9 cellular contexts compared by ENCODE assay signal in the genomic region with DNA sequence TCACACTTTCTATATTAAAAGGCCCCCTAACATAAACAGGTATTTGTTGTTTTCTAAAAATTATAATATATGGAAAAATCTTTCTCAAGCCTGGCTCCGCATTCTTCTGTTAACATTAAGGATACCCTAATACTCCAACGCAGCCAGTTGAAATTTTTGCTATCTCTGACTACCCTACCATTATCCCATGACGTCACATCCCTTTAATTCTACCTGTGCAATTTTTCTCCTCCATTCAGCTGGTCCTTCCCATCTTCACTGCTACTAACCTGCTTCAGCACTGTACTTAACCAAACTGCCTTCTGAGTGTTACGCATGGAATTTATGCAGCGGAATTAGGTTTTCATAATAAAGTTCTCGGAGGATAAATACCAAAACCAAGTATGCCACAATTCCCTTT. TPM values are rescaled to one million over a fixed set of nuclear protein-coding genes. Genes with fewer than 3 reads are reported as not detected.
DNase-seq lines count a peak whose midpoint lies in the region; TF ChIP-seq lines count a peak whose summit lies in the region.
"Had no signal": no experiment of that assay in that cellular context is flagged by ENCODE, and none has a peak within 500 bp of the region (broad histone marks: within the 10 kb centered on the region; RNA-seq: fewer than 3 reads in every experiment).

No MANE protein-coding gene starts in this region.

- H3K79me2 ChIP-seq in Karpas-422 (ENCODE audit: low read length) (peaks cover 42% of the 10 kb centered on the region), neural cell (replicated peaks; ENCODE audit: insufficient read depth, low read length) (peaks cover 17% of the 10 kb centered on the region)

- H3K4me3 ChIP-seq in BLaER1 (peak overlapping the region; percentile 94), Karpas-422 (ENCODE audit: low read length) (peak overlapping the region; percentile 74), coronary artery (peak overlapping the region; percentile 80), neural cell (ENCODE audit: low read length) (peak overlapping the region; percentile 76)

- H3K27me3 ChIP-seq in BLaER1 (no peaks in the 10 kb centered on the region), Karpas-422 (ENCODE audit: low read length) (no peaks in the 10 kb centered on the region), neural cell (ENCODE audit: insufficient read depth, low read depth, low read length) (no peaks in the 10 kb centered on the region)

- H3K36me3 ChIP-seq in BLaER1 (peaks cover 18% of the 10 kb centered on the region), Karpas-422 (ENCODE audit: insufficient read depth, low read length) (peaks cover 12% of the 10 kb centered on the region), neural cell (ENCODE audit: insufficient read depth, low read length) (no peaks in the 10 kb centered on the region)

- H3K9ac ChIP-seq in BLaER1 = peak overlapping the region; percentile 96
- H3K9ac ChIP-seq in Karpas-422 (ENCODE audit: low read length) = peak overlapping the region; percentile 88
- H3K9ac ChIP-seq in neural cell (ENCODE audit: low read length) = peak overlapping the region; percentile 81

- no peaks in the 10 kb centered on the region; the same call in 1 of the 2 replicates for H4K20me1 ChIP-seq in BLaER1
- no peaks in the 10 kb centered on the region for H4K20me1 ChIP-seq in Karpas-422 (ENCODE audit: insufficient read depth, low read depth, low read length)
- H4K20me1 ChIP-seq in neural cell (ENCODE audit: insufficient read depth) = no peaks in the 10 kb centered on the region

- no peak for TF ChIP-seq EP300 in neural cell (conservative IDR thresholded peaks at IDR 0.05; ENCODE audit: poor library complexity, severe bottlenecking)

- H3K27ac ChIP-seq in BLaER1 (no peak overlapping the region), Karpas-422 (ENCODE audit: low read length) (peak overlapping the region; percentile 82), coronary artery (peak overlapping the region in 1 of 2 donors; percentile 85), neural cell (ENCODE audit: low read length) (peak overlapping the region; percentile 88)

- no peaks in the 10 kb centered on the region for H3F3A ChIP-seq in neural cell (ENCODE audit: insufficient read depth, low read length, poor library complexity, severe bottlenecking)

- H2AFZ ChIP-seq in Karpas-422 (ENCODE audit: low read length) = no peak overlapping the region
- H2AFZ ChIP-seq in neural cell (ENCODE audit: low read depth, low read length) = peak overlapping the region; percentile 84

- peak overlapping the region; percentile 97 for H3K4me2 ChIP-seq in BLaER1
- peak overlapping the region; percentile 93 for H3K4me2 ChIP-seq in Karpas-422 (ENCODE audit: low read depth, low read length, poor library complexity, severe bottlenecking)
- H3K4me2 ChIP-seq in neural cell (ENCODE audit: low read length) = peak overlapping the region; percentile 62

- H3K9me2 ChIP-seq in Karpas-422 (replicated peaks; ENCODE audit: insufficient read depth, low read length) (no peaks in the 10 kb centered on the region), neural cell (ENCODE audit: insufficient read depth, low read length) (no peaks in the 10 kb centered on the region)

- H3K9me3 ChIP-seq in BLaER1 (no peaks in the 10 kb centered on the region), Karpas-422 (ENCODE audit: low read length) (no peaks in the 10 kb centered on the region), neural cell (ENCODE audit: low read length) (no peaks in the 10 kb centered on the region)

- H3K4me1 ChIP-seq in BLaER1 (peaks cover 17% of the 10 kb centered on the region), Karpas-422 (ENCODE audit: low read length) (peaks cover 44% of the 10 kb centered on the region)

- DNase-seq in Karpas-422 (no peak), coronary artery (ENCODE audit: low spot score) (no peak), hippocampal formation (lab: John Stamatoyannopoulos, UW) (no peak), DMS 273 (lab: John Stamatoyannopoulos, UW; ENCODE audit: unreplicated experiment) (no peak), NCI-H1694 treated with DMSO at 0.1 percent for 48 hours (lab: John Stamatoyannopoulos, UW) (no peak)
- DNase-seq in activated CD4-positive, CD25-positive, alpha-beta regulatory T cell treated with anti-CD3 and anti-CD28 coated beads, Interleukin-2, amount 50 U/mL, for 72 hours = no peak
- DNase-seq: amniotic stem cell had no signal

- no peak for TF ChIP-seq RAD21 in neural cell (conservative IDR thresholded peaks at IDR 0.05)

- TF ChIP-seq CTCF in coronary artery (IDR thresholded peaks at IDR 0.05) (no peak), neural cell (IDR thresholded peaks at IDR 0.05; ENCODE audit: poor library complexity, severe bottlenecking) (no peak)

TF ChIP-seq in neural cell, 6 proteins besides CTCF, POLR2A, EP300 and RAD21:
- TF ChIP-seq MXI1 (conservative IDR thresholded peaks at IDR 0.05; ENCODE audit: poor library complexity, severe bottlenecking) (no peak), EZH2 (IDR thresholded peaks at IDR 0.05; ENCODE audit: borderline replicate concordance, insufficient read depth, low read length, poor library complexity, severe bottlenecking) (no peak), POLR2AphosphoS5 (IDR thresholded peaks at IDR 0.05) (no peak), TAF1 (IDR thresholded peaks at IDR 0.05; ENCODE audit: low read depth) (no peak), SMC3 (conservative IDR thresholded peaks at IDR 0.05; ENCODE audit: poor library complexity) (no peak)
- TF ChIP-seq, protein P1, sequence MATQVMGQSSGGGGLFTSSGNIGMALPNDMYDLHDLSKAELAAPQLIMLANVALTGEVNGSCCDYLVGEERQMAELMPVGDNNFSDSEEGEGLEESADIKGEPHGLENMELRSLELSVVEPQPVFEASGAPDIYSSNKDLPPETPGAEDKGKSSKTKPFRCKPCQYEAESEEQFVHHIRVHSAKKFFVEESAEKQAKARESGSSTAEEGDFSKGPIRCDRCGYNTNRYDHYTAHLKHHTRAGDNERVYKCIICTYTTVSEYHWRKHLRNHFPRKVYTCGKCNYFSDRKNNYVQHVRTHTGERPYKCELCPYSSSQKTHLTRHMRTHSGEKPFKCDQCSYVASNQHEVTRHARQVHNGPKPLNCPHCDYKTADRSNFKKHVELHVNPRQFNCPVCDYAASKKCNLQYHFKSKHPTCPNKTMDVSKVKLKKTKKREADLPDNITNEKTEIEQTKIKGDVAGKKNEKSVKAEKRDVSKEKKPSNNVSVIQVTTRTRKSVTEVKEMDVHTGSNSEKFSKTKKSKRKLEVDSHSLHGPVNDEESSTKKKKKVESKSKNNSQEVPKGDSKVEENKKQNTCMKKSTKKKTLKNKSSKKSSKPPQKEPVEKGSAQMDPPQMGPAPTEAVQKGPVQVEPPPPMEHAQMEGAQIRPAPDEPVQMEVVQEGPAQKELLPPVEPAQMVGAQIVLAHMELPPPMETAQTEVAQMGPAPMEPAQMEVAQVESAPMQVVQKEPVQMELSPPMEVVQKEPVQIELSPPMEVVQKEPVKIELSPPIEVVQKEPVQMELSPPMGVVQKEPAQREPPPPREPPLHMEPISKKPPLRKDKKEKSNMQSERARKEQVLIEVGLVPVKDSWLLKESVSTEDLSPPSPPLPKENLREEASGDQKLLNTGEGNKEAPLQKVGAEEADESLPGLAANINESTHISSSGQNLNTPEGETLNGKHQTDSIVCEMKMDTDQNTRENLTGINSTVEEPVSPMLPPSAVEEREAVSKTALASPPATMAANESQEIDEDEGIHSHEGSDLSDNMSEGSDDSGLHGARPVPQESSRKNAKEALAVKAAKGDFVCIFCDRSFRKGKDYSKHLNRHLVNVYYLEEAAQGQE (IDR thresholded peaks at IDR 0.05; ENCODE audit: borderline replicate concordance) = no peak

RNA-seq across cellular contexts. Expression of a gene that starts 1.0 kb away (rescaled TPM):
- total RNA-seq in Karpas-422 (2014; rRNA removed; shearing (Covaris generic); ENCODE audit: low replicate concordance) = 42.4 and 52.6 TPM in 2 replicates
- 72.4 and 78.8 TPM in 2 replicates for polyA plus RNA-seq in neural cell
- 44.1 and 44.2 TPM in 2 replicates for polyA minus RNA-seq in neural cell

RNA-seq across cellular contexts. Expression of a gene that starts 19.4 kb away (rescaled TPM):
- total RNA-seq in Karpas-422 (2014; rRNA removed; shearing (Covaris generic); ENCODE audit: low replicate concordance) = 25.3 and 44.5 TPM in 2 replicates
- 23.4 and 23.6 TPM in 2 replicates for polyA plus RNA-seq in neural cell
- 40.7 and 41.9 TPM in 2 replicates for polyA minus RNA-seq in neural cell
